14 cellular contexts compared by ENCODE assay signal in the genomic region with DNA sequence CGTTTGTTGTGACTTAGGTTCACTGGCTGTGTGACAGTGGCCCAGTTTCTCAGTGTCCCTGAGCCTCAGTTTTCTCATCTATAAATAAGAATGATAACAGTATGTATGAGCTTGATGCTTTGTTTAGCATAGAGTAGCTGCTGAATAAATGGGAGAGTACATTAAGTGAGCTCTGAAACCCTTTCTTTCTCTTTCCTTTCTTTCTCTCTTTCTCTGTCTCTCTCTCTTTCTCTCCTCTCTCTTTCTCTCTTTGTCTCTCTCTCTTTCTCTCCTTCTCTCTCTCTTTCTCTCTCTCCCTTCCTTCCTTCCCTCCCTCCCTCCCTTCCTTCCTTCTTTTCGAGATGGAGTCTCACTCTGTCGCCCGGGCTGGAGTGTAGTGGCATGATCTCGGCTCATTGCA. TPM values are rescaled to one million over a fixed set of nuclear protein-coding genes. Genes with fewer than 3 reads are reported as not detected.
A peak's percentile ranks its signal among the peaks of the same experiment; 100 is the strongest.
DNase-seq lines count a peak whose midpoint lies in the region; ATAC-seq, FAIRE-seq and TF ChIP-seq lines count a peak whose summit lies in the region.
"Had no signal": no experiment of that assay in that cellular context is flagged by ENCODE, and none has a peak within 500 bp of the region (broad histone marks: within the 10 kb centered on the region; RNA-seq: fewer than 3 reads in every experiment).

No MANE protein-coding gene starts in this region.

- TF ChIP-seq CTCF in SU-DHL-6 (IDR thresholded peaks at IDR 0.05; ENCODE audit: insufficient read depth, low read length, poor library complexity, severe bottlenecking) (no peak), endothelial cell of umbilical vein (IDR thresholded peaks at IDR 0.05; ENCODE audit: extremely low read depth in 1 of 2, insufficient read depth in 1 of 2, low read depth in 1 of 2, low read length in 2 of 2) (no peak), progenitor cell of endocrine pancreas (IDR thresholded peaks at IDR 0.05; ENCODE audit: unreplicated experiment) (no peak)

- peak; percentile 65 for FAIRE-seq in endothelial cell of umbilical vein (lab: Jason Lieb, UNC)
- FAIRE-seq: G401.6 had no signal

- intact Hi-C loops in endothelial cell of umbilical vein (cut with micrococcal nuclease): no loop called here

- H3K27me3 Mint-ChIP-seq in activated T-cell treated with anti-CD3 and anti-CD28 coated beads, Interleukin-2, amount 50 U/mL, for 24 hours: no peaks in the 10 kb centered on the region
- no peaks in the 10 kb centered on the region for H3K27me3 Mint-ChIP-seq in stimulated activated memory B cell treated with anti-CD40 and anti-IgM and Interleukin-4, amounts not matched to agents 10 μg/mL and 1 μg/mL and 100 μg/mL, for 72 hours
- H3K27me3 Mint-ChIP-seq in progenitor cell of endocrine pancreas: no peaks in the 10 kb centered on the region

- CTCF ChIA-PET in endothelial cell of umbilical vein (lab: Charles Lee): interaction anchor here (1.0 to 1.4 kb wide), 3 partner anchors 30 to 287 kb away, joined by 3 to 4 read pairs (median 3); no protein-coding TSS in a partner anchor

- H3K36me3 ChIP-seq in SU-DHL-6 (ENCODE audit: low read length): no peaks in the 10 kb centered on the region
- H3K36me3 ChIP-seq in endothelial cell of umbilical vein (ENCODE audit: control insufficient read depth in 2 of 2, extremely low read depth in 1 of 2, insufficient read depth in 2 of 2, low read length in 2 of 2): peaks cover 2 to 5% of the 10 kb centered on the region in 2 experiments

- H3K9ac ChIP-seq in SU-DHL-6 (ENCODE audit: low read length) (peak overlapping the region; percentile 97; the same call in 1 of the 2 replicates), endothelial cell of umbilical vein (replicated peaks; ENCODE audit: extremely low read depth, insufficient read depth, low read length) (no peak overlapping the region)

- H3F3A ChIP-seq in SU-DHL-6 (ENCODE audit: insufficient read depth): peaks cover 9% of the 10 kb centered on the region

- peaks cover 22% of the 10 kb centered on the region for H3K4me1 Mint-ChIP-seq in activated T-cell treated with anti-CD3 and anti-CD28 coated beads, Interleukin-2, amount 50 U/mL, for 24 hours (ENCODE audit: low read depth)
- H3K4me1 Mint-ChIP-seq in stimulated activated memory B cell treated with anti-CD40 and anti-IgM and Interleukin-4, amounts not matched to agents 10 μg/mL and 1 μg/mL and 100 μg/mL, for 72 hours: peaks cover 34% of the 10 kb centered on the region
- H3K4me1 Mint-ChIP-seq in progenitor cell of endocrine pancreas (ENCODE audit: low read depth): peaks cover 5% of the 10 kb centered on the region

- peak overlapping the region; percentile 93 for H3K4me2 ChIP-seq in SU-DHL-6 (ENCODE audit: low read depth, low read length, poor library complexity, severe bottlenecking)
- H3K4me2 ChIP-seq in endothelial cell of umbilical vein (ENCODE audit: insufficient read depth, low read length): peak overlapping the region; percentile 10

- dilution Hi-C loops in endothelial cell of umbilical vein (cut with MboI; ENCODE audit: extremely low pct_ligation_motif_present, low sequenced_read_pairs): no loop called here

- H3K79me2 ChIP-seq in SU-DHL-6 (ENCODE audit: insufficient read depth, low read length) (peaks cover 23% of the 10 kb centered on the region), endothelial cell of umbilical vein (ENCODE audit: control insufficient read depth, insufficient read depth, low read length) (peaks cover 28% of the 10 kb centered on the region)

- H3K27me3 ChIP-seq in SU-DHL-6 (ENCODE audit: low read length) (no peaks in the 10 kb centered on the region), endothelial cell of umbilical vein (ENCODE audit: control insufficient read depth in 2 of 2, insufficient read depth in 2 of 2, low read length in 2 of 2) (no peaks in the 10 kb centered on the region)

- H3K4me1 ChIP-seq in endothelial cell of umbilical vein (ENCODE audit: control insufficient read depth, extremely low read depth, insufficient read depth, low read length): peaks cover 30% of the 10 kb centered on the region

- H3K4me3 Mint-ChIP-seq in activated T-cell treated with anti-CD3 and anti-CD28 coated beads, Interleukin-2, amount 50 U/mL, for 24 hours: peak overlapping the region; percentile 85
- peak overlapping the region; percentile 16 for H3K4me3 Mint-ChIP-seq in stimulated activated memory B cell treated with anti-CD40 and anti-IgM and Interleukin-4, amounts not matched to agents 10 μg/mL and 1 μg/mL and 100 μg/mL, for 72 hours
- H3K4me3 Mint-ChIP-seq in progenitor cell of endocrine pancreas (ENCODE audit: low read depth): no peak overlapping the region

- no peaks in the 10 kb centered on the region for H4K20me1 ChIP-seq in SU-DHL-6 (ENCODE audit: low read depth, low read length)
- no peaks in the 10 kb centered on the region for H4K20me1 ChIP-seq in endothelial cell of umbilical vein (replicated peaks; ENCODE audit: control insufficient read depth, extremely low read depth, insufficient read depth, low read length)

- H2AFZ ChIP-seq in SU-DHL-6 (ENCODE audit: low read depth, low read length, severe bottlenecking): no peak overlapping the region
- H2AFZ ChIP-seq in endothelial cell of umbilical vein (ENCODE audit: low read depth, low read length): no peak overlapping the region

- no peaks in the 10 kb centered on the region for H3K9me3 Mint-ChIP-seq in activated T-cell treated with anti-CD3 and anti-CD28 coated beads, Interleukin-2, amount 50 U/mL, for 24 hours
- no peaks in the 10 kb centered on the region for H3K9me3 Mint-ChIP-seq in stimulated activated memory B cell treated with anti-CD40 and anti-IgM and Interleukin-4, amounts not matched to agents 10 μg/mL and 1 μg/mL and 100 μg/mL, for 72 hours
- H3K9me3 Mint-ChIP-seq in progenitor cell of endocrine pancreas (ENCODE audit: low read depth): no peaks in the 10 kb centered on the region

- H3K4me3 ChIP-seq in SU-DHL-6 (ENCODE audit: insufficient read depth, low read length, poor library complexity, severe bottlenecking): no peak overlapping the region
- H3K4me3 ChIP-seq in endothelial cell of umbilical vein (replicated peaks in 1 of 3; ENCODE audit: insufficient read depth in 1 of 3, low read depth in 1 of 3, low read length in 3 of 3): no peak overlapping the region

- no peaks in the 10 kb centered on the region for H3K9me3 ChIP-seq in SU-DHL-6 (ENCODE audit: insufficient read depth, low read length)
- H3K9me3 ChIP-seq in endothelial cell of umbilical vein (replicated peaks; ENCODE audit: control insufficient read depth, insufficient read depth, low read length): no peaks in the 10 kb centered on the region

- POLR2A ChIA-PET in endothelial cell of umbilical vein (lab: Charles Lee): no interaction called here

- no peaks in the 10 kb centered on the region for H3K9me2 ChIP-seq in SU-DHL-6 (replicated peaks; ENCODE audit: insufficient read depth, low read length)

- ATAC-seq in stimulated activated memory B cell treated with anti-CD40 and anti-IgM and Interleukin-4, amounts not matched to agents 10 μg/mL and 1 μg/mL and 100 μg/mL, for 72 hours: no peak
- ATAC-seq in GM21390 (IDR thresholded peaks at IDR 0.05; ENCODE audit: unreplicated experiment): no peak

- H3K27ac Mint-ChIP-seq in activated T-cell treated with anti-CD3 and anti-CD28 coated beads, Interleukin-2, amount 50 U/mL, for 24 hours: peak overlapping the region; percentile 97
- H3K27ac Mint-ChIP-seq in stimulated activated memory B cell treated with anti-CD40 and anti-IgM and Interleukin-4, amounts not matched to agents 10 μg/mL and 1 μg/mL and 100 μg/mL, for 72 hours: peak overlapping the region; percentile 64
- H3K27ac Mint-ChIP-seq in progenitor cell of endocrine pancreas: no peak overlapping the region

- H3K9me1 ChIP-seq in endothelial cell of umbilical vein (replicated peaks; ENCODE audit: control insufficient read depth, extremely low read depth, insufficient read depth, low read length): no peaks in the 10 kb centered on the region

- TF ChIP-seq POLR2A in endothelial cell of umbilical vein (IDR thresholded peaks at IDR 0.05; ENCODE audit: low read depth, low read length): no peak

- peaks cover 61% of the 10 kb centered on the region for H3K36me3 Mint-ChIP-seq in activated T-cell treated with anti-CD3 and anti-CD28 coated beads, Interleukin-2, amount 50 U/mL, for 24 hours (ENCODE audit: low read depth)
- H3K36me3 Mint-ChIP-seq in stimulated activated memory B cell treated with anti-CD40 and anti-IgM and Interleukin-4, amounts not matched to agents 10 μg/mL and 1 μg/mL and 100 μg/mL, for 72 hours: peaks cover 32% of the 10 kb centered on the region
- peaks cover 2% of the 10 kb centered on the region for H3K36me3 Mint-ChIP-seq in progenitor cell of endocrine pancreas (ENCODE audit: insufficient read depth)

- no peak for DNase-seq in activated T-cell treated with anti-CD3 and anti-CD28 coated beads, Interleukin-2, amount 50 U/mL, for 24 hours
- DNase-seq in activated T-cell treated with anti-CD3 and anti-CD28 coated beads for 4 hours (no peak), endothelial cell of umbilical vein (ENCODE audit: low read depth, low spot score) (no peak), glomerular visceral epithelial cell (ENCODE audit: extremely low spot score) (no peak), progenitor cell of endocrine pancreas (ENCODE audit: low spot score, unreplicated experiment) (no peak)
- DNase-seq: cerebellar nuclear complex; NCI-H1417; NCI-H524 treated with DMSO at 0.1 percent for 48 hours; occipital lobe; stimulated activated CD4-positive, alpha-beta T cell treated with anti-CD3 and anti-CD28 coated beads, Interleukin-1b, Interleukin-23, amount 100 ng/mL, for 48 hours had no signal

- BruUV-seq in endothelial cell of umbilical vein (replicated peaks; lab: Mats Ljungman, UMichigan): no TSS peak

- peak overlapping the region; percentile 0; the same call in 1 of the 2 replicates for H3K27ac ChIP-seq in SU-DHL-6 (ENCODE audit: low read depth, low read length)
- no peak overlapping the region for H3K27ac ChIP-seq in endothelial cell of umbilical vein (ENCODE audit: insufficient read depth, low read depth, low read length)

RNA-seq across cellular contexts. Expression of a gene that starts 2.0 kb away (rescaled TPM):
- total RNA-seq in endothelial cell of umbilical vein (127 and 134 TPM in 2 replicates), progenitor cell of endocrine pancreas (77.7 and 82.8 TPM in 2 replicates)
- 186 and 236 TPM in 2 replicates for polyA plus RNA-seq in endothelial cell of umbilical vein
- polyA plus RNA-seq in endothelial cell of umbilical vein (2011; cell fraction: cytosol; rRNA removed): 181 and 184 TPM in 2 replicates
- polyA plus RNA-seq in endothelial cell of umbilical vein (2011; cell fraction: nucleus; rRNA removed): 119 and 122 TPM in 2 replicates
- 121 and 147 TPM in 2 replicates for polyA plus RNA-seq in endothelial cell of umbilical vein (2012)
- polyA minus RNA-seq in endothelial cell of umbilical vein: 136 and 138 TPM in 2 replicates
- 54.0 TPM for polyA minus RNA-seq in endothelial cell of umbilical vein (2011; cell fraction: cytosol; rRNA and poly(A)+ RNA removed)
- 24.3 and 32.2 TPM in 2 replicates for polyA minus RNA-seq in endothelial cell of umbilical vein (2011; cell fraction: nucleus; rRNA and poly(A)+ RNA removed)

RNA-seq across cellular contexts. Expression of a gene that starts 12.0 kb away (rescaled TPM):
- total RNA-seq in endothelial cell of umbilical vein (1,218 and 1,221 TPM in 2 replicates), progenitor cell of endocrine pancreas (951 and 968 TPM in 2 replicates)
- 3,506 and 3,571 TPM in 2 replicates for polyA plus RNA-seq in endothelial cell of umbilical vein
- 2,771 and 2,866 TPM in 2 replicates for polyA plus RNA-seq in endothelial cell of umbilical vein (2011; cell fraction: cytosol; rRNA removed)
- 575 and 662 TPM in 2 replicates for polyA plus RNA-seq in endothelial cell of umbilical vein (2011; cell fraction: nucleus; rRNA removed)
- polyA plus RNA-seq in endothelial cell of umbilical vein (2012): 2,341 and 2,861 TPM in 2 replicates
- polyA minus RNA-seq in endothelial cell of umbilical vein: 1,836 and 1,951 TPM in 2 replicates
- 681 TPM for polyA minus RNA-seq in endothelial cell of umbilical vein (2011; cell fraction: cytosol; rRNA and poly(A)+ RNA removed)
- polyA minus RNA-seq in endothelial cell of umbilical vein (2011; cell fraction: nucleus; rRNA and poly(A)+ RNA removed): 118 and 161 TPM in 2 replicates

RNA-seq across cellular contexts. Expression of a gene that starts 16.3 kb away (rescaled TPM):
- total RNA-seq in endothelial cell of umbilical vein (150 and 164 TPM in 2 replicates), progenitor cell of endocrine pancreas (216 and 220 TPM in 2 replicates)
- 173 and 204 TPM in 2 replicates for polyA plus RNA-seq in endothelial cell of umbilical vein
- polyA plus RNA-seq in endothelial cell of umbilical vein (2011; cell fraction: cytosol; rRNA removed): 163 and 210 TPM in 2 replicates
- 103 and 121 TPM in 2 replicates for polyA plus RNA-seq in endothelial cell of umbilical vein (2011; cell fraction: nucleus; rRNA removed)
- polyA plus RNA-seq in endothelial cell of umbilical vein (2012): 130 and 195 TPM in 2 replicates
- 59.0 and 80.1 TPM in 2 replicates for polyA minus RNA-seq in endothelial cell of umbilical vein
- 149 TPM for polyA minus RNA-seq in endothelial cell of umbilical vein (2011; cell fraction: cytosol; rRNA and poly(A)+ RNA removed)
- polyA minus RNA-seq in endothelial cell of umbilical vein (2011; cell fraction: nucleus; rRNA and poly(A)+ RNA removed): 20.7 and 32.2 TPM in 2 replicates

RNA-seq across cellular contexts. Expression of a gene that starts 28.9 kb away (rescaled TPM):
- 64.0 and 64.4 TPM in 2 replicates for total RNA-seq in endothelial cell of umbilical vein
- 90.9 and 115 TPM in 2 replicates for polyA plus RNA-seq in endothelial cell of umbilical vein
- 43.9 and 61.4 TPM in 2 replicates for polyA plus RNA-seq in endothelial cell of umbilical vein (2011; cell fraction: cytosol; rRNA removed)
- 123 and 146 TPM in 2 replicates for polyA plus RNA-seq in endothelial cell of umbilical vein (2011; cell fraction: nucleus; rRNA removed)
- 48.8 and 72.1 TPM in 2 replicates for polyA plus RNA-seq in endothelial cell of umbilical vein (2012)
- polyA minus RNA-seq in endothelial cell of umbilical vein: 6.2 and 12.6 TPM in 2 replicates
- 21.3 TPM for polyA minus RNA-seq in endothelial cell of umbilical vein (2011; cell fraction: cytosol; rRNA and poly(A)+ RNA removed)
- 6.5 and 10.3 TPM in 2 replicates for polyA minus RNA-seq in endothelial cell of umbilical vein (2011; cell fraction: nucleus; rRNA and poly(A)+ RNA removed)
- total RNA-seq in progenitor cell of endocrine pancreas: 66.5 and 67.4 TPM in 2 replicates

RNA-seq across cellular contexts. Expression of a gene that starts 37.8 kb away (rescaled TPM):
- total RNA-seq in endothelial cell of umbilical vein (15.5 and 18.2 TPM in 2 replicates), progenitor cell of endocrine pancreas (13.8 and 15.5 TPM in 2 replicates)
- 9.9 and 13.4 TPM in 2 replicates for polyA plus RNA-seq in endothelial cell of umbilical vein
- polyA plus RNA-seq in endothelial cell of umbilical vein (2011; cell fraction: cytosol; rRNA removed): 6.0 and 8.9 TPM in 2 replicates
- 17.1 and 19.4 TPM in 2 replicates for polyA plus RNA-seq in endothelial cell of umbilical vein (2011; cell fraction: nucleus; rRNA removed)
- polyA plus RNA-seq in endothelial cell of umbilical vein (2012): 8.3 and 9.7 TPM in 2 replicates
- polyA minus RNA-seq in endothelial cell of umbilical vein: 8.3 and 11.7 TPM in 2 replicates
- 7.1 TPM for polyA minus RNA-seq in endothelial cell of umbilical vein (2011; cell fraction: cytosol; rRNA and poly(A)+ RNA removed)
- polyA minus RNA-seq in endothelial cell of umbilical vein (2011; cell fraction: nucleus; rRNA and poly(A)+ RNA removed): 11.2 and 18.2 TPM in 2 replicates
